ENCODE assay signal across 17 cellular contexts in genomic region chr9:109737295-109737694, GRCh38. TPM values are rescaled to one million over a fixed set of nuclear protein-coding genes. Genes with fewer than 3 reads are reported as not detected.
DNase-seq lines count a peak whose midpoint lies in the region; ATAC-seq and TF ChIP-seq lines count a peak whose summit lies in the region.
"Had no signal": no experiment of that assay in that cellular context is flagged by ENCODE, and none has a peak within 500 bp of the region (broad histone marks: within the 10 kb centered on the region; RNA-seq: fewer than 3 reads in every experiment).

No MANE protein-coding gene starts in this region.

- H3K23ac ChIP-seq in IMR-90 (ENCODE audit: low read depth, low read length) (no peak overlapping the region), trophoblast cell (ENCODE audit: low read length) (no peak overlapping the region)

- no peak overlapping the region; the same call in 2 of the 3 replicates for H2BK15ac ChIP-seq in IMR-90 (ENCODE audit: low read depth, low read length)

- H3K4me1 ChIP-seq in GM23338 (ENCODE audit: insufficient read depth) (no peaks in the 10 kb centered on the region), IMR-90 (ENCODE audit: control insufficient read depth, insufficient read depth, low read length) (peaks cover 5% of the 10 kb centered on the region; the same call in 1 of the 2 replicates), trophoblast cell (ENCODE audit: control insufficient read depth in 1 of 2, insufficient read depth in 2 of 2, low read length in 2 of 2) (peaks cover 5 to 7% of the 10 kb centered on the region in 2 experiments), tibial artery (peaks cover 0 to 17% (median 5%) of the 10 kb centered on the region in 4 donors)
- H3K4me1 ChIP-seq: A549, BE2C had no signal

- in situ Hi-C loops in IMR-90 (cut with MboI; ENCODE audit: low sequenced_read_pairs): no loop called here

- peaks cover 18% of the 10 kb centered on the region; the same call in 1 of the 2 replicates for H3K9me2 ChIP-seq in GM23338 (ENCODE audit: insufficient read depth)

- H3K4me3 ChIP-seq in GM23338 (no peak overlapping the region), IMR-90 (ENCODE audit: insufficient read depth, low read depth, low read length) (no peak overlapping the region), trophoblast cell (ENCODE audit: low read depth, low read length) (no peak overlapping the region), tibial artery (no peak overlapping the region)
- H3K4me3 ChIP-seq: A549, GM12878 had no signal

- TF ChIP-seq POLR2A in IMR-90 (IDR thresholded peaks at IDR 0.05; ENCODE audit: low read depth, low read length): no peak

- H2AFZ ChIP-seq in GM23338 (peak overlapping the region; percentile 38; the same call in 1 of the 2 replicates), IMR-90 (replicated peaks; ENCODE audit: low read length, poor library complexity) (no peak overlapping the region), trophoblast cell (ENCODE audit: insufficient read depth, low read length, poor library complexity) (no peak overlapping the region)

- H3K9me1 ChIP-seq in IMR-90 (ENCODE audit: insufficient read depth, low read length): 0 out of 2 replicates have a peak, but pooled peaks cover 3% of the 10 kb centered on the region

- CTCF ChIA-PET in IMR-90 (lab: Yijun Ruan, JAX): no interaction called here

- no peak overlapping the region for H4K12ac ChIP-seq in trophoblast cell (ENCODE audit: low read depth, low read length)

- H3K14ac ChIP-seq in IMR-90 (replicated peaks; ENCODE audit: low read depth, low read length) (no peak overlapping the region), trophoblast cell (ENCODE audit: low read length) (no peak overlapping the region)

- peaks cover 10% of the 10 kb centered on the region for H3K27me3 Mint-ChIP-seq in GM23338 (ENCODE audit: insufficient read depth, low read depth, poor library complexity)

- H3K4ac ChIP-seq in IMR-90 (ENCODE audit: low read depth, low read length) (no peak overlapping the region), trophoblast cell (ENCODE audit: low read depth, low read length) (no peak overlapping the region)

- H3K18ac ChIP-seq in IMR-90 (ENCODE audit: low read depth, low read length): no peak overlapping the region
- no peak overlapping the region for H3K18ac ChIP-seq in trophoblast cell (ENCODE audit: low read length)

- H3K9ac ChIP-seq in IMR-90 (ENCODE audit: low read depth, low read length) (no peak overlapping the region), trophoblast cell (ENCODE audit: low read length) (no peak overlapping the region)

- H3K27ac Mint-ChIP-seq in GM23338: no peak overlapping the region
- H3K27ac Mint-ChIP-seq: CD4-positive, alpha-beta memory T cell; H9 had no signal

- H3K9me3 ChIP-seq in IMR-90 (ENCODE audit: control insufficient read depth, insufficient read depth, low read length) (no peaks in the 10 kb centered on the region), trophoblast cell (ENCODE audit: insufficient read depth, low read depth, low read length) (no peaks in the 10 kb centered on the region), tibial artery (no peaks in the 10 kb centered on the region)
- H3K9me3 ChIP-seq: A549, BE2C had no signal

- H4K5ac ChIP-seq in IMR-90 (ENCODE audit: low read depth, low read length): no peak overlapping the region

- H3K27ac ChIP-seq in GM23338 (ENCODE audit: low read depth) (no peak overlapping the region), IMR-90 (ENCODE audit: insufficient read depth, low read length) (no peak overlapping the region), trophoblast cell (ENCODE audit: low read depth, low read length) (peak overlapping the region; percentile 35), tibial artery (no peak overlapping the region)
- H3K27ac ChIP-seq: A549, C4-2B had no signal

- WGBS in IMR-90 (ENCODE audit: extremely low coverage in 2 of 2, insufficient read length in 1 of 2), 2 experiments: 60% methylated on average over 1 of the region's 1 CpG; no CpG with 5 or more reads in 1 of the 2 experiments
- WGBS in trophoblast cell (ENCODE audit: extremely low coverage, insufficient coverage, insufficient read length): no CpG with 5 or more reads among the region's 1 CpG

- H3K4me1 Mint-ChIP-seq in GM23338: peaks cover 4% of the 10 kb centered on the region; the same call in 2 of the 3 replicates
- H3K4me1 Mint-ChIP-seq: CD4-positive, alpha-beta memory T cell had no signal

- no peak overlapping the region for H2BK5ac ChIP-seq in IMR-90 (ENCODE audit: low read depth, low read length, poor library complexity, severe bottlenecking)
- H2BK5ac ChIP-seq in trophoblast cell (ENCODE audit: low read depth, low read length, poor library complexity): peak overlapping the region; percentile 14

- H2BK12ac ChIP-seq in trophoblast cell (ENCODE audit: low read length): no peak overlapping the region

- no peaks in the 10 kb centered on the region for H3K27me3 ChIP-seq in GM23338 (ENCODE audit: insufficient read depth)
- no peaks in the 10 kb centered on the region for H3K27me3 ChIP-seq in IMR-90 (ENCODE audit: control insufficient read depth, insufficient read depth, low read length)
- H3K27me3 ChIP-seq in trophoblast cell (ENCODE audit: insufficient read depth, low read length): no peaks in the 10 kb centered on the region
- no peaks in the 10 kb centered on the region for H3K27me3 ChIP-seq in tibial artery
- H3K27me3 ChIP-seq: BE2C had no signal

- H3K9me3 Mint-ChIP-seq in GM23338: no peaks in the 10 kb centered on the region
- H3K9me3 Mint-ChIP-seq: H9 had no signal

- no peaks in the 10 kb centered on the region for H3K79me1 ChIP-seq in IMR-90 (ENCODE audit: low read depth in 1 of 2, low read length in 2 of 2)
- H3K79me1 ChIP-seq in trophoblast cell (ENCODE audit: low read length): peaks cover 2% of the 10 kb centered on the region

- no peaks in the 10 kb centered on the region for H3K36me3 Mint-ChIP-seq in GM23338 (ENCODE audit: low read depth)
- H3K36me3 Mint-ChIP-seq: CD4-positive, alpha-beta memory T cell had no signal

- no peak overlapping the region for H2AK9ac ChIP-seq in IMR-90 (replicated peaks; ENCODE audit: low read depth, low read length, poor library complexity)

- no peaks in the 10 kb centered on the region for H3F3A ChIP-seq in GM23338 (replicated peaks; ENCODE audit: low read depth)

- intact Hi-C loops in IMR-90 (cut with micrococcal nuclease): no loop called here
- intact Hi-C loops in tibial artery (cut with DNase I; ENCODE audit: low total_unique reads): no loop called here

- DNase-seq in GM23338 (ENCODE audit: low spot score) (no peak), IMR-90 (no peak), trophoblast cell (no peak), NCI-H2029 treated with DMSO at 0.1 percent for 48 hours (lab: John Stamatoyannopoulos, UW) (no peak), tibial artery (no peak), GM20000 (ENCODE audit: low spot score) (no peak), hypothalamus (lab: John Stamatoyannopoulos, UW) (no peak)
- DNase-seq: BE2C; CD4-positive, alpha-beta memory T cell; DMS79; GOT3; H9 had no signal

- TF ChIP-seq CTCF in GM23338 (conservative IDR thresholded peaks at IDR 0.05; ENCODE audit: low read depth in 2 of 2) (no peak), IMR-90 (conservative IDR thresholded peaks at IDR 0.05; ENCODE audit: low read depth, low read length) (no peak), tibial artery (IDR thresholded peaks at IDR 0.05) (no peak), GM20000 (IDR thresholded peaks at IDR 0.05; ENCODE audit: extremely low read depth, missing control alignments) (no peak)

- H2BK120ac ChIP-seq in IMR-90 (ENCODE audit: low read depth, low read length) (no peak overlapping the region), trophoblast cell (ENCODE audit: insufficient read depth, low read length, poor library complexity) (no peak overlapping the region)

- POLR2A ChIA-PET in IMR-90 (lab: Charles Lee; ENCODE audit: unreplicated experiment): no interaction called here

- H3K56ac ChIP-seq in IMR-90 (ENCODE audit: extremely low read depth, insufficient read depth, low read length): no peak overlapping the region

- H3K4me2 ChIP-seq in GM23338: no peak overlapping the region
- no peak overlapping the region for H3K4me2 ChIP-seq in IMR-90 (ENCODE audit: low read depth, low read length)
- no peak overlapping the region for H3K4me2 ChIP-seq in trophoblast cell (ENCODE audit: low read length)
- H3K4me2 ChIP-seq: A549 had no signal

- H4K8ac ChIP-seq in IMR-90 (ENCODE audit: low read depth in 2 of 2, low read length in 2 of 2) (no peak overlapping the region), trophoblast cell (ENCODE audit: low read depth, low read length) (no peak overlapping the region)

- H4K20me1 ChIP-seq in GM23338 (replicated peaks; ENCODE audit: insufficient read depth): no peaks in the 10 kb centered on the region
- no peaks in the 10 kb centered on the region for H4K20me1 ChIP-seq in IMR-90 (ENCODE audit: insufficient read depth, low read length)

- no peak for TF ChIP-seq RAD21 in IMR-90 (IDR thresholded peaks at IDR 0.05; ENCODE audit: low read length)

- H3K36me3 ChIP-seq in GM23338 (ENCODE audit: insufficient read depth) (no peaks in the 10 kb centered on the region), IMR-90 (ENCODE audit: control insufficient read depth, insufficient read depth, low read length) (no peaks in the 10 kb centered on the region), trophoblast cell (ENCODE audit: control insufficient read depth in 1 of 2, insufficient read depth in 2 of 2, low read length in 2 of 2) (no peaks in the 10 kb centered on the region), tibial artery (no peaks in the 10 kb centered on the region)
- H3K36me3 ChIP-seq: BE2C had no signal

- no TSS peak for BruUV-seq in IMR-90 (replicated peaks; lab: Mats Ljungman, UMichigan)

- H3K79me2 ChIP-seq in GM23338 (replicated peaks; ENCODE audit: insufficient read depth): no peaks in the 10 kb centered on the region
- no peaks in the 10 kb centered on the region for H3K79me2 ChIP-seq in trophoblast cell (ENCODE audit: control insufficient read depth, insufficient read depth, low read length, poor library complexity)

- H4K91ac ChIP-seq in IMR-90 (ENCODE audit: insufficient read depth, low read depth, low read length) (no peak overlapping the region), trophoblast cell (ENCODE audit: low read depth, low read length) (no peak overlapping the region)

- H2AK5ac ChIP-seq in IMR-90 (ENCODE audit: low read depth, low read length) (0 out of 2 replicates have a peak overlapping the region, but pooled peaks have one; percentile 38), trophoblast cell (ENCODE audit: low read length) (no peak overlapping the region)

- ATAC-seq in GM23338 (no peak), IMR-90 (ENCODE audit: low read depth) (no peak), esophagus mucosa (peak; percentile 61)
- ATAC-seq: A549, GM12878 had no signal

- no peak overlapping the region for H2BK20ac ChIP-seq in IMR-90 (ENCODE audit: low read depth, low read length)

- dilution Hi-C loops in IMR-90 (cut with HindIII; ENCODE audit: low sequenced_read_pairs, unreplicated experiment): no loop called here

- H3K4me3 Mint-ChIP-seq in GM23338: no peak overlapping the region
- H3K4me3 Mint-ChIP-seq: CD4-positive, alpha-beta memory T cell; H9 had no signal

RNA-seq across cellular contexts. Expression of gene PALM2AKAP2, which starts 42.7 kb away (rescaled TPM):
- 7.9 and 8.3 TPM in 2 replicates for total RNA-seq in GM23338 (2014; rRNA removed; shearing (Covaris generic))
- polyA plus RNA-seq in GM23338 (2016; fragmentation: Nextera tagmentation; extraction: Ambion mirVana) (2.5 and 3.3 TPM in 2 replicates), IMR-90 (2012; rRNA removed) (3.2 and 3.3 TPM in 2 replicates)
- total RNA-seq in IMR-90 (2012; rRNA removed) (14.2 and 20.6 TPM in 2 replicates), esophagus mucosa (0.88 TPM)
- polyA plus RNA-seq in IMR-90 (2012; cell fraction: cytosol; rRNA removed): 0.88 and 1.4 TPM in 2 replicates
- polyA plus RNA-seq in IMR-90 (2012; cell fraction: nucleus; rRNA removed; ENCODE audit: low replicate concordance): 0.29 and 2.1 TPM in 2 replicates
- polyA plus RNA-seq in trophoblast cell (2013): 5.6 and 6.9 TPM in 2 replicates
- total RNA-seq: CD4-positive, alpha-beta memory T cell; G401; GM12878 had no signal
- polyA plus RNA-seq: CD4-positive, alpha-beta memory T cell had no signal
